Comparison of ENCODE assay signal across 11 cellular contexts in genomic region chr14:101360045-101360931, GRCh38.
DNase-seq lines count a peak whose midpoint lies in the region; ATAC-seq and TF ChIP-seq lines count a peak whose summit lies in the region.
"Had no signal": no experiment of that assay in that cellular context is flagged by ENCODE, and none has a peak within 500 bp of the region (broad histone marks: within the 10 kb centered on the region; RNA-seq: fewer than 3 reads in every experiment).

No MANE protein-coding gene starts in this region.

- no peaks in the 10 kb centered on the region for H3K9me2 ChIP-seq in hepatocyte (replicated peaks; ENCODE audit: insufficient read depth)

- 0 out of 2 replicates have a peak, but pooled peaks have one; percentile 17 for TF ChIP-seq POLR2A in Raji (IDR thresholded peaks at IDR 0.05; ENCODE audit: insufficient read depth, low read depth, low read length)

- peak; percentile 16 to 59 (median 42) for ATAC-seq in psoas muscle
- no peak for ATAC-seq in GM18868 (IDR thresholded peaks at IDR 0.05; ENCODE audit: unreplicated experiment)
- ATAC-seq in GM19351 (IDR thresholded peaks at IDR 0.05; ENCODE audit: unreplicated experiment), result no peak
- ATAC-seq in activated T-cell treated with anti-CD3 and anti-CD28 coated beads, Interleukin-2, amount 50 U/mL, for 4 hours, result no peak

- no peak overlapping the region for H2AFZ ChIP-seq in hepatocyte

- 18% methylated on average over 22 of the region's 22 CpGs for WGBS in hepatocyte (ENCODE audit: low lambda C conversion rate, missing lambda C conversion rate)
- 15 to 19% (median 16%) methylated on average over 22 of the region's 22 CpGs for WGBS in psoas muscle, 3 donors

- H3K9me3 ChIP-seq in hepatocyte (ENCODE audit: low read depth) (no peaks in the 10 kb centered on the region), psoas muscle (no peaks in the 10 kb centered on the region)

- H3K79me2 ChIP-seq in hepatocyte, result no peaks in the 10 kb centered on the region

- H3K27me3 Mint-ChIP-seq in activated T-cell treated with anti-CD3 and anti-CD28 coated beads, Interleukin-2, amount 50 U/mL, for 4 hours (ENCODE audit: low read depth), result peaks cover 40% of the 10 kb centered on the region

- H3K4me1 Mint-ChIP-seq in activated T-cell treated with anti-CD3 and anti-CD28 coated beads, Interleukin-2, amount 50 U/mL, for 4 hours (ENCODE audit: low read depth), result peaks cover 2% of the 10 kb centered on the region
- H3K4me1 Mint-ChIP-seq: activated naive CD4-positive, alpha-beta T cell treated with anti-CD3 and anti-CD28 coated beads, Interleukin-2, amount 50 U/mL, for 24 hours had no signal

- TF ChIP-seq CTCF in hepatocyte (IDR thresholded peaks at IDR 0.05; ENCODE audit: poor library complexity) (no peak), psoas muscle (IDR thresholded peaks at IDR 0.05) (no peak)

- peak overlapping the region; percentile 67 for H3K4me2 ChIP-seq in hepatocyte

- H3K27ac ChIP-seq in hepatocyte (peak overlapping the region; percentile 91), psoas muscle (peak overlapping the region; percentile 30)

- DNase-seq in DMS79 (lab: John Stamatoyannopoulos, UW) (peak; percentile 71), hepatocyte (ENCODE audit: low spot score) (peak; percentile 68), psoas muscle (peak; percentile 78 to 88), inferior parietal cortex (ENCODE audit: extremely low spot score) (no peak)
- no peak for DNase-seq in activated T-cell treated with anti-CD3 and anti-CD28 coated beads, Interleukin-2, amount 50 U/mL, for 4 hours
- DNase-seq: effector memory CD4-positive, alpha-beta T cell; NCI-H146 had no signal

- H3K4me3 Mint-ChIP-seq in activated T-cell treated with anti-CD3 and anti-CD28 coated beads, Interleukin-2, amount 50 U/mL, for 4 hours, result no peak overlapping the region
- H3K4me3 Mint-ChIP-seq: activated naive CD4-positive, alpha-beta T cell treated with anti-CD3 and anti-CD28 coated beads, Interleukin-2, amount 50 U/mL, for 24 hours had no signal

- no peaks in the 10 kb centered on the region for H3K27me3 ChIP-seq in hepatocyte
- peaks cover 0 to 29% (median 4%) of the 10 kb centered on the region in 3 donors for H3K27me3 ChIP-seq in psoas muscle (ENCODE audit: insufficient read depth in 3 of 3, low read length in 2 of 3)

- H3K36me3 Mint-ChIP-seq in activated T-cell treated with anti-CD3 and anti-CD28 coated beads, Interleukin-2, amount 50 U/mL, for 4 hours (ENCODE audit: insufficient read depth), result no peaks in the 10 kb centered on the region

- H3K4me3 ChIP-seq in hepatocyte (no peak overlapping the region), psoas muscle (peak overlapping the region; percentile 18)

- no peaks in the 10 kb centered on the region for H3K9me3 Mint-ChIP-seq in activated T-cell treated with anti-CD3 and anti-CD28 coated beads, Interleukin-2, amount 50 U/mL, for 4 hours
- H3K9me3 Mint-ChIP-seq: activated naive CD4-positive, alpha-beta T cell treated with anti-CD3 and anti-CD28 coated beads, Interleukin-2, amount 50 U/mL, for 24 hours had no signal

- intact Hi-C loops in psoas muscle (cut with DNase I), result no loop called here

- H3K4me1 ChIP-seq in hepatocyte (ENCODE audit: insufficient read depth), result peaks cover 35% of the 10 kb centered on the region
- no peaks in the 10 kb centered on the region for H3K4me1 ChIP-seq in psoas muscle

- H4K20me1 ChIP-seq in hepatocyte (ENCODE audit: insufficient read depth, poor library complexity, severe bottlenecking), result no peaks in the 10 kb centered on the region

- H3K36me3 ChIP-seq in hepatocyte (replicated peaks; ENCODE audit: insufficient read depth, low read depth), result no peaks in the 10 kb centered on the region
- no peaks in the 10 kb centered on the region for H3K36me3 ChIP-seq in psoas muscle (ENCODE audit: insufficient read depth in 1 of 2, low read depth in 1 of 2)

Comparison
In these comparisons a context has a peak if more than half of its experiments do, and no peak if none do; other contexts are left out.
1. DNase-seq: peak in DMS79 (single experiment), hepatocyte (single experiment) and psoas muscle (2 of 2); none in activated T-cell treated with anti-CD3 and anti-CD28 coated beads, Interleukin-2, amount 50 U/mL, for 4 hours (single experiment) and inferior parietal cortex (single experiment).
2. ATAC-seq: peak in psoas muscle (4 of 4); none in GM18868 (single experiment), GM19351 (single experiment) and activated T-cell treated with anti-CD3 and anti-CD28 coated beads, Interleukin-2, amount 50 U/mL, for 4 hours (0 of 2).